14 cellular contexts compared by ENCODE assay signal in genomic region chr1:225699336-225699735, GRCh38. TPM values are rescaled to one million over a fixed set of nuclear protein-coding genes. Genes with fewer than 3 reads are reported as not detected.
DNase-seq lines count a peak whose midpoint lies in the region; ATAC-seq and TF ChIP-seq lines count a peak whose summit lies in the region.
"Had no signal": no experiment of that assay in that cellular context is flagged by ENCODE, and none has a peak within 500 bp of the region (broad histone marks: within the 10 kb centered on the region; RNA-seq: fewer than 3 reads in every experiment).

No MANE protein-coding gene starts in this region.

- TF ChIP-seq CTCF in HFFc6 (IDR thresholded peaks at IDR 0.05), result no peak
- TF ChIP-seq CTCF in astrocyte of the spinal cord (IDR thresholded peaks at IDR 0.05; ENCODE audit: low read depth, low read length), result no peak

- H3K4me1 Mint-ChIP-seq in HFFc6 (ENCODE audit: low read depth), result peaks cover 28% of the 10 kb centered on the region

- peaks cover 38% of the 10 kb centered on the region for H3K4me1 ChIP-seq in skeletal muscle satellite cell (ENCODE audit: control insufficient read depth, insufficient read depth, low read length)

- in situ Hi-C loops in astrocyte of the spinal cord (cut with HindIII; ENCODE audit: low sequenced_read_pairs), result no loop called here

- no peaks in the 10 kb centered on the region for H3K9me3 Mint-ChIP-seq in HFFc6

- H3K4me2 ChIP-seq in skeletal muscle satellite cell (ENCODE audit: low read length), result peak overlapping the region; percentile 67

- H3K4me3 ChIP-seq in astrocyte of the spinal cord (ENCODE audit: low read depth, low read length), result no peak overlapping the region
- no peak overlapping the region for H3K4me3 ChIP-seq in skeletal muscle satellite cell (ENCODE audit: low read length)
- H3K4me3 ChIP-seq: adrenal gland, lung had no signal

- DNase-seq in HFFc6, result no peak
- DNase-seq in astrocyte of the spinal cord (ENCODE audit: low read depth, low spot score), result peak; percentile 17
- peak; percentile 22 for DNase-seq in glomerular visceral epithelial cell (ENCODE audit: extremely low spot score)
- no peak for DNase-seq in putamen (ENCODE audit: low spot score)
- DNase-seq in pons (ENCODE audit: low spot score), result no peak
- DNase-seq: activated CD4-positive, alpha-beta T cell treated with anti-CD3 and anti-CD28 coated beads for 4 hours; activated T-cell treated with anti-CD3 and anti-CD28 coated beads, Interleukin-2, amount 50 U/mL, for 4 hours; C1 segment of cervical spinal cord; T-helper 2 cell had no signal

- peak overlapping the region; percentile 92 for H3K27ac Mint-ChIP-seq in HFFc6

- H3K27me3 ChIP-seq in skeletal muscle satellite cell (ENCODE audit: control insufficient read depth, insufficient read depth, low read length), result no peaks in the 10 kb centered on the region
- H3K27me3 ChIP-seq: adrenal gland had no signal

- peaks cover 4% of the 10 kb centered on the region; the same call in 1 of the 2 replicates for H3K36me3 Mint-ChIP-seq in HFFc6 (ENCODE audit: low read depth)

- H3K9me3 ChIP-seq in skeletal muscle satellite cell (replicated peaks; ENCODE audit: low read length), result no peaks in the 10 kb centered on the region
- H3K9me3 ChIP-seq: adrenal gland had no signal

- peak overlapping the region; percentile 66 for H3K9ac ChIP-seq in skeletal muscle satellite cell (ENCODE audit: low read depth, low read length)

- ATAC-seq in HG03095 (IDR thresholded peaks at IDR 0.05; ENCODE audit: unreplicated experiment) (no peak), HG03342 (IDR thresholded peaks at IDR 0.05; ENCODE audit: unreplicated experiment) (no peak)
- ATAC-seq: activated T-cell treated with anti-CD3 and anti-CD28 coated beads, Interleukin-2, amount 50 U/mL, for 4 hours had no signal

- H3K4me3 Mint-ChIP-seq in HFFc6, result peak overlapping the region; percentile 72
- H3K4me3 Mint-ChIP-seq: activated T-cell treated with anti-CD3 and anti-CD28 coated beads, Interleukin-2, amount 50 U/mL, for 4 hours had no signal

- H3K27me3 Mint-ChIP-seq in HFFc6 (ENCODE audit: insufficient read depth), result no peaks in the 10 kb centered on the region; the same call in 1 of the 2 replicates

- no peaks in the 10 kb centered on the region for H3K36me3 ChIP-seq in skeletal muscle satellite cell (ENCODE audit: insufficient read depth, low read length)
- H3K36me3 ChIP-seq: adrenal gland had no signal

RNA-seq across cellular contexts. Expression of gene ENAH, which starts 46.4 kb away (rescaled TPM):
- 100 to 1,000 TPM; 133 to 171 (median 139) TPM for total RNA-seq in HFFc6 (2021; fragmentation: NEBNext Ultra II Directional; extraction: Animal tissue kit (Norgen Biotek cat#: 25700))
- total RNA-seq in skeletal muscle satellite cell (2012; rRNA removed), result 68.6 and 129 TPM in 2 replicates

Comparison
In these comparisons a context has a peak if more than half of its experiments do, and no peak if none do; other contexts are left out.
1. DNase-seq: peak in astrocyte of the spinal cord (single experiment) and glomerular visceral epithelial cell (single experiment); none in HFFc6 (single experiment), putamen (single experiment) and pons (single experiment).